8 cellular contexts compared by ENCODE assay signal in genomic region chr17:65099941-65100315, GRCh38. TPM values are rescaled to one million over a fixed set of nuclear protein-coding genes. Genes with fewer than 3 reads are reported as not detected.
A peak's percentile ranks its signal among the peaks of the same experiment; 100 is the strongest.
DNase-seq lines count a peak whose midpoint lies in the region; ATAC-seq and TF ChIP-seq lines count a peak whose summit lies in the region.

No MANE protein-coding gene starts in this region.

- WGBS in aorta, 2 donors, result 35 to 49% methylated on average over 5 of the region's 5 CpGs

- no peaks in the 10 kb centered on the region for H3K9me3 ChIP-seq in aorta (ENCODE audit: control insufficient read depth, low read length)

- peak overlapping the region; percentile 62 for H3K4me3 ChIP-seq in rectal smooth muscle tissue (ENCODE audit: low read length)
- no peak overlapping the region for H3K4me3 ChIP-seq in aorta (ENCODE audit: low read length in 2 of 2)

- H3K4me1 ChIP-seq in foreskin keratinocyte (peaks cover 12% of the 10 kb centered on the region), rectal smooth muscle tissue (ENCODE audit: control insufficient read depth, insufficient read depth, low read length) (no peaks in the 10 kb centered on the region), aorta (ENCODE audit: control insufficient read depth in 1 of 2, insufficient read depth in 2 of 2, low read length in 2 of 2) (no peaks in the 10 kb centered on the region)

- H3K27me3 ChIP-seq in foreskin keratinocyte, result no peaks in the 10 kb centered on the region
- no peaks in the 10 kb centered on the region for H3K27me3 ChIP-seq in rectal smooth muscle tissue (ENCODE audit: control insufficient read depth, insufficient read depth, low read length)
- H3K27me3 ChIP-seq in aorta (ENCODE audit: control insufficient read depth in 1 of 2, insufficient read depth in 2 of 2, low read length in 1 of 2), result no peaks in the 10 kb centered on the region

- TF ChIP-seq CTCF in foreskin keratinocyte (conservative IDR thresholded peaks at IDR 0.05), result peak; percentile 0

- H3K36me3 ChIP-seq in rectal smooth muscle tissue (ENCODE audit: control insufficient read depth, insufficient read depth, low read length) (no peaks in the 10 kb centered on the region), aorta (ENCODE audit: control insufficient read depth in 1 of 2, insufficient read depth in 2 of 2, low read length in 1 of 2) (no peaks in the 10 kb centered on the region)

- H3K27ac ChIP-seq in foreskin keratinocyte (peak overlapping the region; percentile 0), rectal smooth muscle tissue (ENCODE audit: low read depth, low read length) (peak overlapping the region; percentile 74), aorta (ENCODE audit: low read depth in 1 of 2, low read length in 2 of 2) (no peak overlapping the region)

- ATAC-seq in HG02759 (IDR thresholded peaks at IDR 0.05; ENCODE audit: unreplicated experiment) (peak; percentile 80), foreskin keratinocyte (peak; percentile 53), aorta (ENCODE audit: low FRiP score) (no peak)

- intact Hi-C loops in aorta (cut with DNase I), result loop anchor here (5.0 to 10.0 kb wide), 2 partner anchors 43 to 125 kb away; partner anchors contain the start of gene GNA13 (in 1 of the 2)

- H3K9ac ChIP-seq in rectal smooth muscle tissue (ENCODE audit: low read length), result no peak overlapping the region

- DNase-seq in NCI-H2081 (lab: John Stamatoyannopoulos, UW) (peak; percentile 40 to 69), NCI-H2081 treated with DMSO at 0.1 percent for 48 hours (lab: John Stamatoyannopoulos, UW) (no peak), NCI-H345 treated with DMSO at 0.1 percent for 48 hours (lab: John Stamatoyannopoulos, UW; ENCODE audit: unreplicated experiment) (peak; percentile 49), foreskin keratinocyte (peak in 1 of 2 donors; percentile 79), aorta (peak; percentile 66 to 82)
- peak; percentile 90 to 92 for DNase-seq in activated T-cell treated with anti-CD3 and anti-CD28 coated beads, Interleukin-2, amount 50 U/mL, for 48 hours

RNA-seq across cellular contexts. Expression of gene RGS9, which starts 37.2 kb away (rescaled TPM):
- 4.2 and 4.5 TPM in 2 replicates for total RNA-seq in foreskin keratinocyte
- 5.0 and 6.4 TPM in 2 replicates for polyA plus RNA-seq in foreskin keratinocyte
- total RNA-seq in aorta, result 1 to 10 TPM; 3.0 to 7.1 TPM
- 1 to 10 TPM in 1 of 2 donors, under 1 TPM in 1; 0.75 to 1.5 TPM for polyA plus RNA-seq in aorta

RNA-seq across cellular contexts. Expression of gene GNA13, which starts 43.4 kb away (rescaled TPM):
- total RNA-seq in foreskin keratinocyte (39.2 and 40.4 TPM in 2 replicates), aorta (10 to 100 TPM; 42.2 to 45.5 TPM)
- polyA plus RNA-seq in foreskin keratinocyte (7.8 and 8.8 TPM in 2 replicates), aorta (10 to 100 TPM; 13.6 to 26.5 TPM)

Comparison
In these comparisons a context has a peak if more than half of its experiments do, and no peak if none do; other contexts are left out.
1. H3K27ac ChIP-seq: peak in foreskin keratinocyte (single experiment) and rectal smooth muscle tissue (single experiment); none in aorta (0 of 2).